ENCODE assay signal across 8 cellular contexts in the genomic region with DNA sequence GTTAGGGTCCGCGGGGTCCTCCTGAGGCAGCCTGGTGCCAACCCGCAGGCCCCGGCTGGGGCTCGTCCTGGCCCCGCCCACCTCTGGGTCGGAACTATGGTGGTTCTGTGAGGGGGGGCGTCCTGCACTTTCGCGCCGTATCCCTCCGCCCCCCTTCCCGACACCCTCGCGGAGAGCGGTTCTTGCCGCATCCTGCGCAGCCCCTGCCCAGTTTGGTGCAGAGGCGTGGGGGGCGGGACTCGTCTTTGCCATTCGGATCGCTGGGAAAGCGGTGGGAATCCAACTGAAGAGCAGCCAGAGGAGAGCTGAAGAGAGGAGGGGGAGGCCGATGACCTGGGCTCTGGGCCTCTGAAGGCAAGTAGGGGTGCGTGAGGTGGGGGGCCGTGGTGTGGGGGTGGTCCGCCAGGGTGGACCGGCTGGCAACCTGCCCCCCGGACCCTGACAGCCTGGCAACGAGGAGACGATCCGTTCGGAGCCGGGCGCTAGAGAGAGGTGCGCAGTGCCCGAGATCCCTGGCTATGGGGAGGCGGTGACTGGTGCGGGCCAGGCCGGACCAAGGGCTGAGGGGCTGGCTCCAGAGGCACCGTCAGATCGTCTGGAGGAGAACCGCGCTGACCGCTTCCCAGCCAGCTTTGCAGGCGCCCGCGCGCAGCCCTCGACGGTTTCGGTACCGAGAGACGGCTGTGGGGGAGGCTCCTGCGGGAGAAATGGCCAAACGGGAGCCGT. TPM values are rescaled to one million over a fixed set of nuclear protein-coding genes. Genes with fewer than 3 reads are reported as not detected.
DNase-seq lines count a peak whose midpoint lies in the region; ATAC-seq and TF ChIP-seq lines count a peak whose summit lies in the region.

A gene with protein sequence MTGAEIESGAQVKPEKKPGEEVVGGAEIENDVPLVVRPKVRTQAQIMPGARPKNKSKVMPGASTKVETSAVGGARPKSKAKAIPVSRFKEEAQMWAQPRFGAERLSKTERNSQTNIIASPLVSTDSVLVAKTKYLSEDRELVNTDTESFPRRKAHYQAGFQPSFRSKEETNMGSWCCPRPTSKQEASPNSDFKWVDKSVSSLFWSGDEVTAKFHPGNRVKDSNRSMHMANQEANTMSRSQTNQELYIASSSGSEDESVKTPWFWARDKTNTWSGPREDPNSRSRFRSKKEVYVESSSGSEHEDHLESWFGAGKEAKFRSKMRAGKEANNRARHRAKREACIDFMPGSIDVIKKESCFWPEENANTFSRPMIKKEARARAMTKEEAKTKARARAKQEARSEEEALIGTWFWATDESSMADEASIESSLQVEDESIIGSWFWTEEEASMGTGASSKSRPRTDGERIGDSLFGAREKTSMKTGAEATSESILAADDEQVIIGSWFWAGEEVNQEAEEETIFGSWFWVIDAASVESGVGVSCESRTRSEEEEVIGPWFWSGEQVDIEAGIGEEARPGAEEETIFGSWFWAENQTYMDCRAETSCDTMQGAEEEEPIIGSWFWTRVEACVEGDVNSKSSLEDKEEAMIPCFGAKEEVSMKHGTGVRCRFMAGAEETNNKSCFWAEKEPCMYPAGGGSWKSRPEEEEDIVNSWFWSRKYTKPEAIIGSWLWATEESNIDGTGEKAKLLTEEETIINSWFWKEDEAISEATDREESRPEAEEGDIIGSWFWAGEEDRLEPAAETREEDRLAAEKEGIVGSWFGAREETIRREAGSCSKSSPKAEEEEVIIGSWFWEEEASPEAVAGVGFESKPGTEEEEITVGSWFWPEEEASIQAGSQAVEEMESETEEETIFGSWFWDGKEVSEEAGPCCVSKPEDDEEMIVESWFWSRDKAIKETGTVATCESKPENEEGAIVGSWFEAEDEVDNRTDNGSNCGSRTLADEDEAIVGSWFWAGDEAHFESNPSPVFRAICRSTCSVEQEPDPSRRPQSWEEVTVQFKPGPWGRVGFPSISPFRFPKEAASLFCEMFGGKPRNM (N-terminal part only) (plus strand): TSS at position 242 of the 726 bp plus-strand sequence. CDS start 2,431 bp downstream, outside the sequence.

- intact Hi-C loops in colonic mucosa (cut with DNase I), result no loop called here

- no peaks in the 10 kb centered on the region for H3K9me3 ChIP-seq in colonic mucosa

- TF ChIP-seq CTCF in colonic mucosa (IDR thresholded peaks at IDR 0.05), result no peak

- no peak within 1 kb of the TSS for H3K27ac ChIP-seq in colonic mucosa

- H3K4me1 ChIP-seq in colonic mucosa, result no peaks in the 10 kb centered on the region

- peak within 1 kb of the TSS; percentile 34 to 65 for H3K9ac ChIP-seq in colonic mucosa (ENCODE audit: low read depth in 2 of 2, low read length in 2 of 2)

- no peaks in the 10 kb centered on the region for H3K27me3 ChIP-seq in colonic mucosa

- peak; percentile 35 for ATAC-seq in HG03066 (IDR thresholded peaks at IDR 0.05; ENCODE audit: low read depth, unreplicated experiment)
- no peak for ATAC-seq in HG03520 (IDR thresholded peaks at IDR 0.05; ENCODE audit: unreplicated experiment)
- no peak for ATAC-seq in HG03469 (IDR thresholded peaks at IDR 0.05; ENCODE audit: unreplicated experiment)

- peak within 1 kb of the TSS; percentile 39 for H3K4me3 ChIP-seq in colonic mucosa

- peak; percentile 62 for DNase-seq in Ammon's horn (ENCODE audit: low spot score)
- peak; percentile 34 for DNase-seq in activated CD4-positive, alpha-beta T cell treated with anti-CD3 and anti-CD28 coated beads for 48 hours
- DNase-seq in colonic mucosa, result peak; percentile 36
- DNase-seq in left kidney (ENCODE audit: low read depth, low spot score), result peak; percentile 81
- DNase-seq in stimulated activated CD4-positive, alpha-beta T cell treated with anti-CD3 and anti-CD28 coated beads, Interleukin-2, amount 100 ng/mL, for 4 hours (ENCODE audit: low read depth), result peak; percentile 53

- no peaks in the 10 kb centered on the region for H3K36me3 ChIP-seq in colonic mucosa

RNA-seq across cellular contexts. Expression of the gene that starts here (rescaled TPM):
- total RNA-seq in colonic mucosa, result 1 to 10 TPM; 2.5 to 3.7 TPM
